2 cellular contexts compared by ENCODE assay signal in the genomic region with DNA sequence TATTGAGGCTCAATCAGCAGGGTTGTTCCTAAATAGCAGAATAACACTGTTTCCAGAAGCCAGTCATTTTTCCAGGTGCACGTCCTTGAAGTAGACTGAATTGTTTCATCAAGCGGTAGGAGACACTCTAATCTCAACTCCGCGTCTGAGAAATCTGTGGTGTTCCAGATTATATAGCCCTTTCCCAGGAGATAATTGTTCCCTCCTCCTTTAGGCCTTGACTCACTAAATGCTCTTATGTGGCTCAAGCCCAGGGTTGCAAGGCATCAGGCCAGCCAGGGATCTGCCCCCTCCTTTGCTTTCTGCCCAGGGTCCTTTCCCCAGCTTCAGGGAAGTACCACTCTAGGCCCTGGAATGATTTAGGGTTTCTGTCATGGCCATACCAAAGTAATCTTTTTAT.
TF ChIP-seq lines count a peak whose summit lies in the region.

No MANE protein-coding gene starts in this region.

TF ChIP-seq in GM23338, 12 proteins besides CTCF, POLR2A, EP300 and RAD21 (continues in another document):
- TF ChIP-seq, protein P1, sequence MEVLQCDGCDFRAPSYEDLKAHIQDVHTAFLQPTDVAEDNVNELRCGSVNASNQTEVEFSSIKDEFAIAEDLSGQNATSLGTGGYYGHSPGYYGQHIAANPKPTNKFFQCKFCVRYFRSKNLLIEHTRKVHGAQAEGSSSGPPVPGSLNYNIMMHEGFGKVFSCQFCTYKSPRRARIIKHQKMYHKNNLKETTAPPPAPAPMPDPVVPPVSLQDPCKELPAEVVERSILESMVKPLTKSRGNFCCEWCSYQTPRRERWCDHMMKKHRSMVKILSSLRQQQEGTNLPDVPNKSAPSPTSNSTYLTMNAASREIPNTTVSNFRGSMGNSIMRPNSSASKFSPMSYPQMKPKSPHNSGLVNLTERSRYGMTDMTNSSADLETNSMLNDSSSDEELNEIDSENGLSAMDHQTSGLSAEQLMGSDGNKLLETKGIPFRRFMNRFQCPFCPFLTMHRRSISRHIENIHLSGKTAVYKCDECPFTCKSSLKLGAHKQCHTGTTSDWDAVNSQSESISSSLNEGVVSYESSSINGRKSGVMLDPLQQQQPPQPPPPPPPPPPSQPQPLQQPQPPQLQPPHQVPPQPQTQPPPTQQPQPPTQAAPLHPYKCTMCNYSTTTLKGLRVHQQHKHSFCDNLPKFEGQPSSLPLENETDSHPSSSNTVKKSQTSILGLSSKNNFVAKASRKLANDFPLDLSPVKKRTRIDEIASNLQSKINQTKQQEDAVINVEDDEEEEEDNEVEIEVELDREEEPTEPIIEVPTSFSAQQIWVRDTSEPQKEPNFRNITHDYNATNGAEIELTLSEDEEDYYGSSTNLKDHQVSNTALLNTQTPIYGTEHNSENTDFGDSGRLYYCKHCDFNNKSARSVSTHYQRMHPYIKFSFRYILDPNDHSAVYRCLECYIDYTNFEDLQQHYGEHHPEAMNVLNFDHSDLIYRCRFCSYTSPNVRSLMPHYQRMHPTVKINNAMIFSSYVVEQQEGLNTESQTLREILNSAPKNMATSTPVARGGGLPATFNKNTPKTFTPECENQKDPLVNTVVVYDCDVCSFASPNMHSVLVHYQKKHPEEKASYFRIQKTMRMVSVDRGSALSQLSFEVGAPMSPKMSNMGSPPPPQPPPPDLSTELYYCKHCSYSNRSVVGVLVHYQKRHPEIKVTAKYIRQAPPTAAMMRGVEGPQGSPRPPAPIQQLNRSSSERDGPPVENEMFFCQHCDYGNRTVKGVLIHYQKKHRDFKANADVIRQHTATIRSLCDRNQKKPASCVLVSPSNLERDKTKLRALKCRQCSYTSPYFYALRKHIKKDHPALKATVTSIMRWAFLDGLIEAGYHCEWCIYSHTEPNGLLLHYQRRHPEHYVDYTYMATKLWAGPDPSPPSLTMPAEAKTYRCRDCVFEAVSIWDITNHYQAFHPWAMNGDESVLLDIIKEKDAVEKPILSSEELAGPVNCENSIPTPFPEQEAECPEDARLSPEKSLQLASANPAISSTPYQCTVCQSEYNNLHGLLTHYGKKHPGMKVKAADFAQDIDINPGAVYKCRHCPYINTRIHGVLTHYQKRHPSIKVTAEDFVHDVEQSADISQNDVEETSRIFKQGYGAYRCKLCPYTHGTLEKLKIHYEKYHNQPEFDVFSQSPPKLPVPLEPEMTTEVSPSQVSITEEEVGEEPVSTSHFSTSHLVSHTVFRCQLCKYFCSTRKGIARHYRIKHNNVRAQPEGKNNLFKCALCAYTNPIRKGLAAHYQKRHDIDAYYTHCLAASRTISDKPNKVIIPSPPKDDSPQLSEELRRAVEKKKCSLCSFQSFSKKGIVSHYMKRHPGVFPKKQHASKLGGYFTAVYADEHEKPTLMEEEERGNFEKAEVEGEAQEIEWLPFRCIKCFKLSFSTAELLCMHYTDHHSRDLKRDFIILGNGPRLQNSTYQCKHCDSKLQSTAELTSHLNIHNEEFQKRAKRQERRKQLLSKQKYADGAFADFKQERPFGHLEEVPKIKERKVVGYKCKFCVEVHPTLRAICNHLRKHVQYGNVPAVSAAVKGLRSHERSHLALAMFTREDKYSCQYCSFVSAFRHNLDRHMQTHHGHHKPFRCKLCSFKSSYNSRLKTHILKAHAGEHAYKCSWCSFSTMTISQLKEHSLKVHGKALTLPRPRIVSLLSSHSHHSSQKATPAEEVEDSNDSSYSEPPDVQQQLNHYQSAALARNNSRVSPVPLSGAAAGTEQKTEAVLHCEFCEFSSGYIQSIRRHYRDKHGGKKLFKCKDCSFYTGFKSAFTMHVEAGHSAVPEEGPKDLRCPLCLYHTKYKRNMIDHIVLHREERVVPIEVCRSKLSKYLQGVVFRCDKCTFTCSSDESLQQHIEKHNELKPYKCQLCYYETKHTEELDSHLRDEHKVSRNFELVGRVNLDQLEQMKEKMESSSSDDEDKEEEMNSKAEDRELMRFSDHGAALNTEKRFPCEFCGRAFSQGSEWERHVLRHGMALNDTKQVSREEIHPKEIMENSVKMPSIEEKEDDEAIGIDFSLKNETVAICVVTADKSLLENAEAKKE (CRISPR knock-in tag; IDR thresholded peaks at IDR 0.05): no peak
- TF ChIP-seq POLR2AphosphoS5 (IDR thresholded peaks at IDR 0.05; ENCODE audit: low read depth) (no peak), JUNB (IDR thresholded peaks at IDR 0.05; ENCODE audit: unreplicated experiment) (no peak), STAT1 (IDR thresholded peaks at IDR 0.05; ENCODE audit: unreplicated experiment) (no peak), NANOG (IDR thresholded peaks at IDR 0.05; ENCODE audit: borderline replicate concordance) (no peak), EZH2 (IDR thresholded peaks at IDR 0.05; ENCODE audit: low read depth, unreplicated experiment) (no peak), ZNF114 (CRISPR knock-in tag; IDR thresholded peaks at IDR 0.05) (no peak), EZH2phosphoT487 (IDR thresholded peaks at IDR 0.05; ENCODE audit: unreplicated experiment) (no peak)
- TF ChIP-seq, protein P2, sequence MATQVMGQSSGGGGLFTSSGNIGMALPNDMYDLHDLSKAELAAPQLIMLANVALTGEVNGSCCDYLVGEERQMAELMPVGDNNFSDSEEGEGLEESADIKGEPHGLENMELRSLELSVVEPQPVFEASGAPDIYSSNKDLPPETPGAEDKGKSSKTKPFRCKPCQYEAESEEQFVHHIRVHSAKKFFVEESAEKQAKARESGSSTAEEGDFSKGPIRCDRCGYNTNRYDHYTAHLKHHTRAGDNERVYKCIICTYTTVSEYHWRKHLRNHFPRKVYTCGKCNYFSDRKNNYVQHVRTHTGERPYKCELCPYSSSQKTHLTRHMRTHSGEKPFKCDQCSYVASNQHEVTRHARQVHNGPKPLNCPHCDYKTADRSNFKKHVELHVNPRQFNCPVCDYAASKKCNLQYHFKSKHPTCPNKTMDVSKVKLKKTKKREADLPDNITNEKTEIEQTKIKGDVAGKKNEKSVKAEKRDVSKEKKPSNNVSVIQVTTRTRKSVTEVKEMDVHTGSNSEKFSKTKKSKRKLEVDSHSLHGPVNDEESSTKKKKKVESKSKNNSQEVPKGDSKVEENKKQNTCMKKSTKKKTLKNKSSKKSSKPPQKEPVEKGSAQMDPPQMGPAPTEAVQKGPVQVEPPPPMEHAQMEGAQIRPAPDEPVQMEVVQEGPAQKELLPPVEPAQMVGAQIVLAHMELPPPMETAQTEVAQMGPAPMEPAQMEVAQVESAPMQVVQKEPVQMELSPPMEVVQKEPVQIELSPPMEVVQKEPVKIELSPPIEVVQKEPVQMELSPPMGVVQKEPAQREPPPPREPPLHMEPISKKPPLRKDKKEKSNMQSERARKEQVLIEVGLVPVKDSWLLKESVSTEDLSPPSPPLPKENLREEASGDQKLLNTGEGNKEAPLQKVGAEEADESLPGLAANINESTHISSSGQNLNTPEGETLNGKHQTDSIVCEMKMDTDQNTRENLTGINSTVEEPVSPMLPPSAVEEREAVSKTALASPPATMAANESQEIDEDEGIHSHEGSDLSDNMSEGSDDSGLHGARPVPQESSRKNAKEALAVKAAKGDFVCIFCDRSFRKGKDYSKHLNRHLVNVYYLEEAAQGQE (IDR thresholded peaks at IDR 0.05; ENCODE audit: unreplicated experiment): no peak
- TF ChIP-seq, protein P3, sequence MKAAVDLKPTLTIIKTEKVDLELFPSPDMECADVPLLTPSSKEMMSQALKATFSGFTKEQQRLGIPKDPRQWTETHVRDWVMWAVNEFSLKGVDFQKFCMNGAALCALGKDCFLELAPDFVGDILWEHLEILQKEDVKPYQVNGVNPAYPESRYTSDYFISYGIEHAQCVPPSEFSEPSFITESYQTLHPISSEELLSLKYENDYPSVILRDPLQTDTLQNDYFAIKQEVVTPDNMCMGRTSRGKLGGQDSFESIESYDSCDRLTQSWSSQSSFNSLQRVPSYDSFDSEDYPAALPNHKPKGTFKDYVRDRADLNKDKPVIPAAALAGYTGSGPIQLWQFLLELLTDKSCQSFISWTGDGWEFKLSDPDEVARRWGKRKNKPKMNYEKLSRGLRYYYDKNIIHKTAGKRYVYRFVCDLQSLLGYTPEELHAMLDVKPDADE (IDR thresholded peaks at IDR 0.05): no peak

TF ChIP-seq in K562, 482 proteins besides CTCF, POLR2A, EP300 and RAD21:
- TF ChIP-seq FOXK2 (conservative IDR thresholded peaks at IDR 0.05 in 1 of 2, IDR thresholded peaks at IDR 0.05 in 1 of 2; ENCODE audit: low read depth in 2 of 2): no peak
- no peak for TF ChIP-seq TBL1XR1 (IDR thresholded peaks at IDR 0.05; ENCODE audit: low read length in 2 of 2)
- TF ChIP-seq, protein P4, sequence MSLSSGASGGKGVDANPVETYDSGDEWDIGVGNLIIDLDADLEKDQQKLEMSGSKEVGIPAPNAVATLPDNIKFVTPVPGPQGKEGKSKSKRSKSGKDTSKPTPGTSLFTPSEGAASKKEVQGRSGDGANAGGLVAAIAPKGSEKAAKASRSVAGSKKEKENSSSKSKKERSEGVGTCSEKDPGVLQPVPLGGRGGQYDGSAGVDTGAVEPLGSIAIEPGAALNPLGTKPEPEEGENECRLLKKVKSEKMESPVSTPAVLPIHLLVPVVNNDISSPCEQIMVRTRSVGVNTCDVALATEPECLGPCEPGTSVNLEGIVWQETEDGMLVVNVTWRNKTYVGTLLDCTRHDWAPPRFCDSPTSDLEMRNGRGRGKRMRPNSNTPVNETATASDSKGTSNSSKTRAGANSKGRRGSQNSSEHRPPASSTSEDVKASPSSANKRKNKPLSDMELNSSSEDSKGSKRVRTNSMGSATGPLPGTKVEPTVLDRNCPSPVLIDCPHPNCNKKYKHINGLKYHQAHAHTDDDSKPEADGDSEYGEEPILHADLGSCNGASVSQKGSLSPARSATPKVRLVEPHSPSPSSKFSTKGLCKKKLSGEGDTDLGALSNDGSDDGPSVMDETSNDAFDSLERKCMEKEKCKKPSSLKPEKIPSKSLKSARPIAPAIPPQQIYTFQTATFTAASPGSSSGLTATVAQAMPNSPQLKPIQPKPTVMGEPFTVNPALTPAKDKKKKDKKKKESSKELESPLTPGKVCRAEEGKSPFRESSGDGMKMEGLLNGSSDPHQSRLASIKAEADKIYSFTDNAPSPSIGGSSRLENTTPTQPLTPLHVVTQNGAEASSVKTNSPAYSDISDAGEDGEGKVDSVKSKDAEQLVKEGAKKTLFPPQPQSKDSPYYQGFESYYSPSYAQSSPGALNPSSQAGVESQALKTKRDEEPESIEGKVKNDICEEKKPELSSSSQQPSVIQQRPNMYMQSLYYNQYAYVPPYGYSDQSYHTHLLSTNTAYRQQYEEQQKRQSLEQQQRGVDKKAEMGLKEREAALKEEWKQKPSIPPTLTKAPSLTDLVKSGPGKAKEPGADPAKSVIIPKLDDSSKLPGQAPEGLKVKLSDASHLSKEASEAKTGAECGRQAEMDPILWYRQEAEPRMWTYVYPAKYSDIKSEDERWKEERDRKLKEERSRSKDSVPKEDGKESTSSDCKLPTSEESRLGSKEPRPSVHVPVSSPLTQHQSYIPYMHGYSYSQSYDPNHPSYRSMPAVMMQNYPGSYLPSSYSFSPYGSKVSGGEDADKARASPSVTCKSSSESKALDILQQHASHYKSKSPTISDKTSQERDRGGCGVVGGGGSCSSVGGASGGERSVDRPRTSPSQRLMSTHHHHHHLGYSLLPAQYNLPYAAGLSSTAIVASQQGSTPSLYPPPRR (CRISPR knock-in tag; IDR thresholded peaks at IDR 0.05; ENCODE audit: borderline replicate concordance): no peak
- no peak for TF ChIP-seq NCOA4 (IDR thresholded peaks at IDR 0.05; ENCODE audit: partially characterized antibody)
- TF ChIP-seq RCOR1 (IDR thresholded peaks at IDR 0.05; ENCODE audit: borderline replicate concordance in 1 of 2, low read depth in 2 of 2, low read length in 2 of 2): no peak
- TF ChIP-seq CTBP1 (IDR thresholded peaks at IDR 0.05; ENCODE audit: borderline replicate concordance): no peak
- TF ChIP-seq ZNF175 (CRISPR knock-in tag; IDR thresholded peaks at IDR 0.05; ENCODE audit: low read depth): no peak
- no peak for TF ChIP-seq POLR2H (tag; IDR thresholded peaks at IDR 0.05; ENCODE audit: low read depth)
- no peak for TF ChIP-seq SMARCE1 (IDR thresholded peaks at IDR 0.05)
- no peak for TF ChIP-seq SMAD2 (IDR thresholded peaks at IDR 0.05; ENCODE audit: low read depth, low read length)
- TF ChIP-seq ZNF232 (CRISPR knock-in tag; IDR thresholded peaks at IDR 0.05): no peak
TF ChIP-seq in K562: peak in this region for 0.
